Comparison of ENCODE assay signal across 12 cellular contexts in genomic region chr11:67284811-67285540, GRCh38. TPM values are rescaled to one million over a fixed set of nuclear protein-coding genes. Genes with fewer than 3 reads are reported as not detected.
DNase-seq lines count a peak whose midpoint lies in the region; ATAC-seq and TF ChIP-seq lines count a peak whose summit lies in the region.
"Had no signal": no experiment of that assay in that cellular context is flagged by ENCODE, and none has a peak within 500 bp of the region (broad histone marks: within the 10 kb centered on the region; RNA-seq: fewer than 3 reads in every experiment).

No MANE protein-coding gene starts in this region.

- H3K4me1 Mint-ChIP-seq in activated CD8-positive, alpha-beta memory T cell treated with anti-CD3 and anti-CD28 coated beads, Interleukin-2, amount 10 ng/mL, durations not matched to agents 7 days and 5 days: peaks cover 48% of the 10 kb centered on the region
- H3K4me1 Mint-ChIP-seq in activated CD4-positive, alpha-beta memory T cell treated with anti-CD3 and anti-CD28 coated beads for 36 hours (ENCODE audit: low read depth): peaks cover 34% of the 10 kb centered on the region
- H3K4me1 Mint-ChIP-seq in stimulated activated naive CD8-positive, alpha-beta T cell treated with anti-CD3 and anti-CD28 coated beads, Interleukin-15, amount 100 ng/mL, for 72 hours: peaks cover 82% of the 10 kb centered on the region
- peaks cover 10% of the 10 kb centered on the region for H3K4me1 Mint-ChIP-seq in endodermal cell

- POLR2A ChIA-PET in activated CD4-positive, alpha-beta memory T cell treated with anti-CD3 and anti-CD28 coated beads for 36 hours (lab: Charles Lee): no interaction called here

- TF ChIP-seq CTCF in right lobe of liver (IDR thresholded peaks at IDR 0.05): no peak
- no peak for TF ChIP-seq CTCF in endodermal cell (conservative IDR thresholded peaks at IDR 0.05)

- H3K4me3 Mint-ChIP-seq in activated CD8-positive, alpha-beta memory T cell treated with anti-CD3 and anti-CD28 coated beads, Interleukin-2, amount 10 ng/mL, durations not matched to agents 7 days and 5 days: no peak overlapping the region
- no peak overlapping the region for H3K4me3 Mint-ChIP-seq in activated CD4-positive, alpha-beta memory T cell treated with anti-CD3 and anti-CD28 coated beads for 36 hours
- no peak overlapping the region for H3K4me3 Mint-ChIP-seq in stimulated activated naive CD8-positive, alpha-beta T cell treated with anti-CD3 and anti-CD28 coated beads, Interleukin-15, amount 100 ng/mL, for 72 hours
- H3K4me3 Mint-ChIP-seq in endodermal cell: no peak overlapping the region

- CTCF ChIA-PET in activated CD8-positive, alpha-beta memory T cell treated with anti-CD3 and anti-CD28 coated beads, Interleukin-2, amount 10 ng/mL, durations not matched to agents 7 days and 5 days (lab: Charles Lee): interaction anchor here (0.6 to 15.2 kb wide), 2 partner anchors 14 to 176 kb away, joined by 3 to 137 read pairs; partner anchors contain the start of gene GRK2
- CTCF ChIA-PET in activated CD4-positive, alpha-beta memory T cell treated with anti-CD3 and anti-CD28 coated beads for 36 hours (lab: Charles Lee): interaction anchor here (0.7 kb wide), 1 partner anchor 98 kb away, joined by 3 read pairs; no protein-coding TSS in a partner anchor

- no peak overlapping the region for H3K4me3 ChIP-seq in right lobe of liver
- no peak overlapping the region for H3K4me3 ChIP-seq in endodermal cell (ENCODE audit: low read length)
- H3K4me3 ChIP-seq: A549, SJSA1, vagina had no signal

- WGBS in right lobe of liver (ENCODE audit: insufficient coverage, low coverage, low lambda C conversion rate, missing lambda C conversion rate): 81% methylated on average over 3 of the region's 45 CpGs
- WGBS in endodermal cell (ENCODE audit: insufficient coverage in 1 of 2, insufficient read length in 1 of 2), 2 experiments: 91 to 97% methylated on average over 32 to 45 of the region's 45 CpGs

- H3K36me3 Mint-ChIP-seq in activated CD8-positive, alpha-beta memory T cell treated with anti-CD3 and anti-CD28 coated beads, Interleukin-2, amount 10 ng/mL, durations not matched to agents 7 days and 5 days: peaks cover 35% of the 10 kb centered on the region
- H3K36me3 Mint-ChIP-seq in activated CD4-positive, alpha-beta memory T cell treated with anti-CD3 and anti-CD28 coated beads for 36 hours: peaks cover 36% of the 10 kb centered on the region
- H3K36me3 Mint-ChIP-seq in endodermal cell (ENCODE audit: low read depth): peaks cover 36% of the 10 kb centered on the region

- H3K27ac ChIP-seq in right lobe of liver (peak overlapping the region; percentile 72 to 90 (median 81)), endodermal cell (ENCODE audit: low read depth, low read length) (no peak overlapping the region)
- H3K27ac ChIP-seq: A549, SJSA1, vagina had no signal

- no peak for DNase-seq in activated CD8-positive, alpha-beta memory T cell treated with anti-CD3 and anti-CD28 coated beads, Interleukin-2, amount 10 ng/mL, durations not matched to agents 7 days and 5 days
- no peak for DNase-seq in activated CD8-positive, alpha-beta memory T cell treated with anti-CD3 and anti-CD28 coated beads for 24 hours
- DNase-seq in activated CD4-positive, alpha-beta memory T cell treated with anti-CD3 and anti-CD28 coated beads for 36 hours: no peak
- DNase-seq in right lobe of liver: peak in 2 of 3 donors; percentile 30 to 57
- DNase-seq in stimulated activated naive CD8-positive, alpha-beta T cell treated with anti-CD3 and anti-CD28 coated beads, Interleukin-15, amount 100 ng/mL, for 72 hours: no peak
- DNase-seq in endodermal cell: no peak
- DNase-seq: kidney glomerular epithelial cell had no signal

- H3K36me3 ChIP-seq in right lobe of liver (peaks cover 5 to 62% (median 31%) of the 10 kb centered on the region in 4 donors), endodermal cell (ENCODE audit: control insufficient read depth, insufficient read depth, low read length) (peaks cover 19% of the 10 kb centered on the region)

- intact Hi-C loops in activated CD4-positive, alpha-beta memory T cell treated with anti-CD3 and anti-CD28 coated beads for 36 hours (cut with micrococcal nuclease): loop anchor here (5.0 kb wide), 1 partner anchor 202 kb away; no protein-coding TSS in a partner anchor
- intact Hi-C loops in right lobe of liver (cut with DNase I): no loop called here

- peak overlapping the region; percentile 12 for H3K27ac Mint-ChIP-seq in activated CD8-positive, alpha-beta memory T cell treated with anti-CD3 and anti-CD28 coated beads, Interleukin-2, amount 10 ng/mL, durations not matched to agents 7 days and 5 days
- peak overlapping the region; percentile 60 for H3K27ac Mint-ChIP-seq in activated CD4-positive, alpha-beta memory T cell treated with anti-CD3 and anti-CD28 coated beads for 36 hours
- H3K27ac Mint-ChIP-seq in stimulated activated naive CD8-positive, alpha-beta T cell treated with anti-CD3 and anti-CD28 coated beads, Interleukin-15, amount 100 ng/mL, for 72 hours: peak overlapping the region; percentile 65 to 87
- H3K27ac Mint-ChIP-seq in endodermal cell: no peak overlapping the region

- H3K9me3 ChIP-seq in right lobe of liver: no peaks in the 10 kb centered on the region
- H3K9me3 ChIP-seq in endodermal cell (ENCODE audit: control insufficient read depth, low read length): no peaks in the 10 kb centered on the region
- H3K9me3 ChIP-seq: A549, SJSA1, vagina had no signal

- H3K4me1 ChIP-seq in right lobe of liver (peaks cover 0 to 12% (median 4%) of the 10 kb centered on the region in 4 donors), endodermal cell (ENCODE audit: control insufficient read depth, insufficient read depth, low read length) (no peaks in the 10 kb centered on the region)

- no peaks in the 10 kb centered on the region for H3K27me3 ChIP-seq in right lobe of liver
- no peaks in the 10 kb centered on the region for H3K27me3 ChIP-seq in endodermal cell (ENCODE audit: control insufficient read depth, insufficient read depth, low read length, poor library complexity, severe bottlenecking)
- H3K27me3 ChIP-seq: SJSA1, vagina had no signal

- TF ChIP-seq POLR2A in right lobe of liver (IDR thresholded peaks at IDR 0.05): no peak

- no peak for ATAC-seq in activated CD8-positive, alpha-beta memory T cell treated with anti-CD3 and anti-CD28 coated beads, Interleukin-2, amount 10 ng/mL, durations not matched to agents 7 days and 5 days
- ATAC-seq in right lobe of liver (no peak), GM18502 (IDR thresholded peaks at IDR 0.05; ENCODE audit: poor library complexity, unreplicated experiment) (no peak), HG02610 (IDR thresholded peaks at IDR 0.05; ENCODE audit: unreplicated experiment) (no peak)
- no peak for ATAC-seq in stimulated activated naive CD8-positive, alpha-beta T cell treated with anti-CD3 and anti-CD28 coated beads, Interleukin-15, amount 100 ng/mL, for 72 hours
- ATAC-seq: A549 had no signal

- no peaks in the 10 kb centered on the region for H3K9me3 Mint-ChIP-seq in activated CD8-positive, alpha-beta memory T cell treated with anti-CD3 and anti-CD28 coated beads, Interleukin-2, amount 10 ng/mL, durations not matched to agents 7 days and 5 days (ENCODE audit: low read depth)
- H3K9me3 Mint-ChIP-seq in activated CD4-positive, alpha-beta memory T cell treated with anti-CD3 and anti-CD28 coated beads for 36 hours: no peaks in the 10 kb centered on the region
- H3K9me3 Mint-ChIP-seq in stimulated activated naive CD8-positive, alpha-beta T cell treated with anti-CD3 and anti-CD28 coated beads, Interleukin-15, amount 100 ng/mL, for 72 hours: no peaks in the 10 kb centered on the region
- H3K9me3 Mint-ChIP-seq in endodermal cell: no peaks in the 10 kb centered on the region

- H3K9ac ChIP-seq in endodermal cell (ENCODE audit: extremely low read depth, low read length, poor library complexity, severe bottlenecking): no peak overlapping the region

- no peaks in the 10 kb centered on the region for H3K27me3 Mint-ChIP-seq in activated CD8-positive, alpha-beta memory T cell treated with anti-CD3 and anti-CD28 coated beads, Interleukin-2, amount 10 ng/mL, durations not matched to agents 7 days and 5 days
- no peaks in the 10 kb centered on the region for H3K27me3 Mint-ChIP-seq in activated CD4-positive, alpha-beta memory T cell treated with anti-CD3 and anti-CD28 coated beads for 36 hours
- no peaks in the 10 kb centered on the region for H3K27me3 Mint-ChIP-seq in stimulated activated naive CD8-positive, alpha-beta T cell treated with anti-CD3 and anti-CD28 coated beads, Interleukin-15, amount 100 ng/mL, for 72 hours
- H3K27me3 Mint-ChIP-seq in endodermal cell (ENCODE audit: insufficient read depth): no peaks in the 10 kb centered on the region

RNA-seq across cellular contexts. Expression of gene ANKRD13D, which starts 4.1 kb away (rescaled TPM):
- total RNA-seq in activated CD8-positive, alpha-beta memory T cell treated with anti-CD3 and anti-CD28 coated beads, Interleukin-2, amount 10 ng/mL, durations not matched to agents 7 days and 5 days: 100 to 1,000 TPM; 148 to 172 TPM
- total RNA-seq in activated CD4-positive, alpha-beta memory T cell treated with anti-CD3 and anti-CD28 coated beads for 36 hours: 10 to 100 TPM; 85.9 to 89.4 TPM
- 10 to 100 TPM in 4 of 6 experiments, 1 to 10 TPM in 2; 7.7 to 14.1 (median 10.4) TPM for total RNA-seq in right lobe of liver
- total RNA-seq in endodermal cell: 10 to 100 TPM; 56.6 to 58.6 TPM
- 30.0 TPM for polyA plus RNA-seq in endodermal cell (2013, experiment 1 of 2)
- 27.5 TPM for polyA plus RNA-seq in endodermal cell (2013, experiment 2 of 2)

RNA-seq across cellular contexts. Expression of gene SSH3, which starts 18.4 kb away (rescaled TPM):
- 10 to 100 TPM; 10.7 to 26.4 TPM for total RNA-seq in activated CD8-positive, alpha-beta memory T cell treated with anti-CD3 and anti-CD28 coated beads, Interleukin-2, amount 10 ng/mL, durations not matched to agents 7 days and 5 days
- 10 to 100 TPM; 14.9 to 19.4 TPM for total RNA-seq in activated CD4-positive, alpha-beta memory T cell treated with anti-CD3 and anti-CD28 coated beads for 36 hours
- total RNA-seq in right lobe of liver: 10 to 100 TPM; 10.9 to 17.9 (median 14.5) TPM
- total RNA-seq in endodermal cell: 10 to 100 TPM; 39.1 to 44.4 TPM
- polyA plus RNA-seq in endodermal cell (2013, experiment 1 of 2): 22.0 TPM
- 16.0 TPM for polyA plus RNA-seq in endodermal cell (2013, experiment 2 of 2)

RNA-seq across cellular contexts. Expression of gene GRK2, which starts 18.7 kb away (rescaled TPM):
- total RNA-seq in activated CD8-positive, alpha-beta memory T cell treated with anti-CD3 and anti-CD28 coated beads, Interleukin-2, amount 10 ng/mL, durations not matched to agents 7 days and 5 days: 100 to 1,000 TPM; 366 to 402 TPM
- total RNA-seq in activated CD4-positive, alpha-beta memory T cell treated with anti-CD3 and anti-CD28 coated beads for 36 hours: 100 to 1,000 TPM; 273 to 279 TPM
- total RNA-seq in right lobe of liver: 10 to 100 TPM; 24.5 to 43.9 (median 28.5) TPM
- 10 to 100 TPM; 58.0 to 61.7 TPM for total RNA-seq in endodermal cell
- 43.5 TPM for polyA plus RNA-seq in endodermal cell (2013, experiment 1 of 2)
- 39.5 TPM for polyA plus RNA-seq in endodermal cell (2013, experiment 2 of 2)

Comparison
In these comparisons a context has a peak if more than half of its experiments do, and no peak if none do; other contexts are left out.
1. DNase-seq: peak in right lobe of liver (2 of 3); none in activated CD8-positive, alpha-beta memory T cell treated with anti-CD3 and anti-CD28 coated beads, Interleukin-2, amount 10 ng/mL, durations not matched to agents 7 days and 5 days (single experiment), activated CD8-positive, alpha-beta memory T cell treated with anti-CD3 and anti-CD28 coated beads for 24 hours (single experiment), activated CD4-positive, alpha-beta memory T cell treated with anti-CD3 and anti-CD28 coated beads for 36 hours (single experiment), stimulated activated naive CD8-positive, alpha-beta T cell treated with anti-CD3 and anti-CD28 coated beads, Interleukin-15, amount 100 ng/mL, for 72 hours (0 of 2) and endodermal cell (single experiment).
2. RNA of gene GRK2, which starts 18.7 kb away (total RNA-seq): 366 to 402 TPM in activated CD8-positive, alpha-beta memory T cell treated with anti-CD3 and anti-CD28 coated beads, Interleukin-2, amount 10 ng/mL, durations not matched to agents 7 days and 5 days and 273 to 279 TPM in activated CD4-positive, alpha-beta memory T cell treated with anti-CD3 and anti-CD28 coated beads for 36 hours; 58.0 to 61.7 TPM in endodermal cell and 24.5 to 43.9 TPM in right lobe of liver; every median in the first group is over 4 times any median in the second.